ENCODE assay signal across 1 cellular context in the genomic region with DNA sequence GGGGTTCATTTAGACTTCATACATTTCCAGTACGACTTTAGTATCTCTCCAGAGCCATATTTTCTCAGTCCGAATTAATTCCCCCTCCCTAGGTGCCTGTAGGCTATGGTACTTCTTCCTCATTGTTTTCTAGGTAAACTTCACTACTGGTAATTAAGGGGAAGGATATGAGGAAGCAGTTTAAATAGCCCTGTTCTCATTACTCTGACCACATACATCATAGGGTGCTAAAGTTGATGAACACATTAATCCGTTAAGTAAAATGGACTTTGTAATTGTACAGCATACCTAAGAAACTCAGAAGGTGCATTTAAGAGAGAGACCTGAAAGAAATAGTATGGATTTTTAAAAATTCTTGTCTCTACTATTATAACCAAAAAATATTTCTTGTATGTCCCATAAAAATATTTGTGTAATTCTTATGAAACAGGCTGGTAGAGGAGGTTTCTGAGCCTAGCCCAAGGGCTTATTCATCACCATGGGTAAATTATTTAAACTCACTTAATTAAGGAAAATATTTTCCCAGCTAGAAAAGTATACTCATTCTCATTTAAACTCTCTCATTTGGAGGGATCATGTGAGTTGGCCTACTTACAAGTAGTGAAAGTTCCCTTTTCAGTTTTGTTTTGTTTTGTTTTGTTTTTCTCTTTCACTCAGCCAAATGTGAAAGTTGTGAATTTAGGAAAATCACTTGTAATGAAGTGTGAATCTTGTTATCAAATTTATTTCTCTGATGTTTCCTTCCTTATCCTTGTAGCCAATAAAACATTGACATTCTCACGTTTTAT.
TF ChIP-seq lines count a peak whose summit lies in the region.

No MANE protein-coding gene starts in this region.

TF ChIP-seq in H1, 55 proteins besides CTCF, POLR2A, EP300 and RAD21:
- TF ChIP-seq RFX5 (IDR thresholded peaks at IDR 0.05; ENCODE audit: borderline replicate concordance, low read depth, low read length) (no peak), YY1 (IDR thresholded peaks at IDR 0.05; ENCODE audit: low read depth, low read length) (no peak), POU5F1 (IDR thresholded peaks at IDR 0.05; ENCODE audit: low read depth, low read length) (no peak), TAF7 (optimal IDR thresholded peaks at IDR 0.05; ENCODE audit: borderline replicate concordance, low read depth, low read length) (no peak), EGR1 (IDR thresholded peaks at IDR 0.05; ENCODE audit: borderline replicate concordance, low read depth, low read length) (no peak), CHD1 (IDR thresholded peaks at IDR 0.05; ENCODE audit: low read depth, low read length) (no peak)
